In the genomic region with DNA sequence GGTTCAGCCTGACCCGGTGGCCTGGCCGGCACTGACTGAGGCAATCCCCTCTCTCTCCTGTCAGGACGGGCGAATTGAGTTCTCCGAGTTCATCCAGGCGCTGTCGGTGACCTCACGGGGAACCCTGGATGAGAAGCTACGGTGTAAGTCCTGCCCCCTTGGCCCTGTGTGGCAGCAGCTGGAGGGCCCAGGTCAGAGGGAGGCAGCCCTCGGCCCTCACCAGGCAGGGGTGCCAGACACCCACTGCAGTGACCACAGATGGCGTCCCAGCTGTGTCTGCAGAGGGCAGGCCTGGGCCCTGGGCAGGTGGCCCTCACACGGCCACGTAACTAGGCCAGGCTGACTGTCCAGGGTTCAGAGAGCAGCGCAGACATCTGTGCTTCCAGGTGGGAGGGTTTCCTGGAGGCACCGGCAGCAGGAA, we compare ENCODE assay signal across 1 cellular context.
TF ChIP-seq lines count a peak whose summit lies in the region.

No MANE protein-coding gene starts in this region.

TF ChIP-seq in H1, 55 proteins besides CTCF, POLR2A, EP300 and RAD21:
- TF ChIP-seq EGR1 (IDR thresholded peaks at IDR 0.05; ENCODE audit: borderline replicate concordance, low read depth, low read length) (no peak), SIX5 (IDR thresholded peaks at IDR 0.05; ENCODE audit: low read depth, low read length) (no peak), CEBPB (IDR thresholded peaks at IDR 0.05; ENCODE audit: low read depth, low read length) (no peak), SP1 (IDR thresholded peaks at IDR 0.05; ENCODE audit: low read depth, low read length) (no peak), BRCA1 (IDR thresholded peaks at IDR 0.05; ENCODE audit: low read depth, low read length) (no peak), ASH2L (IDR thresholded peaks at IDR 0.05; ENCODE audit: low read length) (no peak), EZH2 (IDR thresholded peaks at IDR 0.05; ENCODE audit: low read depth, low read length, severe bottlenecking) (no peak), KDM1A (IDR thresholded peaks at IDR 0.05; ENCODE audit: borderline replicate concordance, low read length) (no peak), POU5F1 (IDR thresholded peaks at IDR 0.05; ENCODE audit: low read depth, low read length) (no peak), JUN (IDR thresholded peaks at IDR 0.05; ENCODE audit: low read depth, low read length) (no peak), CBX8 (IDR thresholded peaks at IDR 0.05; ENCODE audit: borderline replicate concordance, low read depth, low read length) (no peak), SUZ12 (IDR thresholded peaks at IDR 0.05; ENCODE audit: low read length) (no peak), RNF2 (IDR thresholded peaks at IDR 0.05; ENCODE audit: borderline replicate concordance, low read depth, low read length, missing control alignments, poor library complexity, severe bottlenecking) (no peak), ZNF274 (IDR thresholded peaks at IDR 0.05; ENCODE audit: borderline replicate concordance, extremely low read depth, low read length) (no peak), CBX5 (IDR thresholded peaks at IDR 0.05; ENCODE audit: low read depth, low read length) (no peak)
- TF ChIP-seq, protein P1, sequence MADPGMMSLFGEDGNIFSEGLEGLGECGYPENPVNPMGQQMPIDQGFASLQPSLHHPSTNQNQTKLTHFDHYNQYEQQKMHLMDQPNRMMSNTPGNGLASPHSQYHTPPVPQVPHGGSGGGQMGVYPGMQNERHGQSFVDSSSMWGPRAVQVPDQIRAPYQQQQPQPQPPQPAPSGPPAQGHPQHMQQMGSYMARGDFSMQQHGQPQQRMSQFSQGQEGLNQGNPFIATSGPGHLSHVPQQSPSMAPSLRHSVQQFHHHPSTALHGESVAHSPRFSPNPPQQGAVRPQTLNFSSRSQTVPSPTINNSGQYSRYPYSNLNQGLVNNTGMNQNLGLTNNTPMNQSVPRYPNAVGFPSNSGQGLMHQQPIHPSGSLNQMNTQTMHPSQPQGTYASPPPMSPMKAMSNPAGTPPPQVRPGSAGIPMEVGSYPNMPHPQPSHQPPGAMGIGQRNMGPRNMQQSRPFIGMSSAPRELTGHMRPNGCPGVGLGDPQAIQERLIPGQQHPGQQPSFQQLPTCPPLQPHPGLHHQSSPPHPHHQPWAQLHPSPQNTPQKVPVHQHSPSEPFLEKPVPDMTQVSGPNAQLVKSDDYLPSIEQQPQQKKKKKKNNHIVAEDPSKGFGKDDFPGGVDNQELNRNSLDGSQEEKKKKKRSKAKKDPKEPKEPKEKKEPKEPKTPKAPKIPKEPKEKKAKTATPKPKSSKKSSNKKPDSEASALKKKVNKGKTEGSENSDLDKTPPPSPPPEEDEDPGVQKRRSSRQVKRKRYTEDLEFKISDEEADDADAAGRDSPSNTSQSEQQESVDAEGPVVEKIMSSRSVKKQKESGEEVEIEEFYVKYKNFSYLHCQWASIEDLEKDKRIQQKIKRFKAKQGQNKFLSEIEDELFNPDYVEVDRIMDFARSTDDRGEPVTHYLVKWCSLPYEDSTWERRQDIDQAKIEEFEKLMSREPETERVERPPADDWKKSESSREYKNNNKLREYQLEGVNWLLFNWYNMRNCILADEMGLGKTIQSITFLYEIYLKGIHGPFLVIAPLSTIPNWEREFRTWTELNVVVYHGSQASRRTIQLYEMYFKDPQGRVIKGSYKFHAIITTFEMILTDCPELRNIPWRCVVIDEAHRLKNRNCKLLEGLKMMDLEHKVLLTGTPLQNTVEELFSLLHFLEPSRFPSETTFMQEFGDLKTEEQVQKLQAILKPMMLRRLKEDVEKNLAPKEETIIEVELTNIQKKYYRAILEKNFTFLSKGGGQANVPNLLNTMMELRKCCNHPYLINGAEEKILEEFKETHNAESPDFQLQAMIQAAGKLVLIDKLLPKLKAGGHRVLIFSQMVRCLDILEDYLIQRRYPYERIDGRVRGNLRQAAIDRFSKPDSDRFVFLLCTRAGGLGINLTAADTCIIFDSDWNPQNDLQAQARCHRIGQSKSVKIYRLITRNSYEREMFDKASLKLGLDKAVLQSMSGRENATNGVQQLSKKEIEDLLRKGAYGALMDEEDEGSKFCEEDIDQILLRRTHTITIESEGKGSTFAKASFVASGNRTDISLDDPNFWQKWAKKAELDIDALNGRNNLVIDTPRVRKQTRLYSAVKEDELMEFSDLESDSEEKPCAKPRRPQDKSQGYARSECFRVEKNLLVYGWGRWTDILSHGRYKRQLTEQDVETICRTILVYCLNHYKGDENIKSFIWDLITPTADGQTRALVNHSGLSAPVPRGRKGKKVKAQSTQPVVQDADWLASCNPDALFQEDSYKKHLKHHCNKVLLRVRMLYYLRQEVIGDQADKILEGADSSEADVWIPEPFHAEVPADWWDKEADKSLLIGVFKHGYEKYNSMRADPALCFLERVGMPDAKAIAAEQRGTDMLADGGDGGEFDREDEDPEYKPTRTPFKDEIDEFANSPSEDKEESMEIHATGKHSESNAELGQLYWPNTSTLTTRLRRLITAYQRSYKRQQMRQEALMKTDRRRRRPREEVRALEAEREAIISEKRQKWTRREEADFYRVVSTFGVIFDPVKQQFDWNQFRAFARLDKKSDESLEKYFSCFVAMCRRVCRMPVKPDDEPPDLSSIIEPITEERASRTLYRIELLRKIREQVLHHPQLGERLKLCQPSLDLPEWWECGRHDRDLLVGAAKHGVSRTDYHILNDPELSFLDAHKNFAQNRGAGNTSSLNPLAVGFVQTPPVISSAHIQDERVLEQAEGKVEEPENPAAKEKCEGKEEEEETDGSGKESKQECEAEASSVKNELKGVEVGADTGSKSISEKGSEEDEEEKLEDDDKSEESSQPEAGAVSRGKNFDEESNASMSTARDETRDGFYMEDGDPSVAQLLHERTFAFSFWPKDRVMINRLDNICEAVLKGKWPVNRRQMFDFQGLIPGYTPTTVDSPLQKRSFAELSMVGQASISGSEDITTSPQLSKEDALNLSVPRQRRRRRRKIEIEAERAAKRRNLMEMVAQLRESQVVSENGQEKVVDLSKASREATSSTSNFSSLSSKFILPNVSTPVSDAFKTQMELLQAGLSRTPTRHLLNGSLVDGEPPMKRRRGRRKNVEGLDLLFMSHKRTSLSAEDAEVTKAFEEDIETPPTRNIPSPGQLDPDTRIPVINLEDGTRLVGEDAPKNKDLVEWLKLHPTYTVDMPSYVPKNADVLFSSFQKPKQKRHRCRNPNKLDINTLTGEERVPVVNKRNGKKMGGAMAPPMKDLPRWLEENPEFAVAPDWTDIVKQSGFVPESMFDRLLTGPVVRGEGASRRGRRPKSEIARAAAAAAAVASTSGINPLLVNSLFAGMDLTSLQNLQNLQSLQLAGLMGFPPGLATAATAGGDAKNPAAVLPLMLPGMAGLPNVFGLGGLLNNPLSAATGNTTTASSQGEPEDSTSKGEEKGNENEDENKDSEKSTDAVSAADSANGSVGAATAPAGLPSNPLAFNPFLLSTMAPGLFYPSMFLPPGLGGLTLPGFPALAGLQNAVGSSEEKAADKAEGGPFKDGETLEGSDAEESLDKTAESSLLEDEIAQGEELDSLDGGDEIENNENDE (IDR thresholded peaks at IDR 0.05; ENCODE audit: insufficient replicate concordance, low read length): no peak
